Comparison of ENCODE assay signal across 19 cellular contexts in the genomic region with DNA sequence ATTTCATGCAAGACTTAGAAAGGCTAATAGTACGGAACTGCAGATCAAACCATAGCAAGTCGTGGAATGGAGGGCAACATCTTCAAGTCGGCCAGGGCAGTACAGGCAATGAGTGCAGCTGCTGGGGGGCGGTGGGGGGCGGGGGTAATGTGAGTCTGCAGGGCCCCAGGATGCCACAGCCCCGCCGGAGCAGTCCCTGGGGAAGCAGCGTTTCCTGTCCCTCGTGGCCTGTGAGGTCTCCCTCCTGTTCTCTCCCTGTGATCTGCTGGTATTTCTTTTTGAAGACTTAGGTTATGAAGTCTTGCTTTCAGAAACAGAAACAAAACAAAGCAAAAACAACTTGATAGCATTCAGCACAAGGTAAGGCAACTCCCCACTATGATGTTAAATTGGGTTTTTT.
"Had no signal": no experiment of that assay in that cellular context is flagged by ENCODE, and none has a peak within 500 bp of the region (broad histone marks: within the 10 kb centered on the region; RNA-seq: fewer than 3 reads in every experiment).

No MANE protein-coding gene starts in this region.

- H3K9me3 ChIP-seq: left lung, sigmoid colon, transverse colon, uterus had no signal

- H3K36me3 ChIP-seq: left lung, sigmoid colon, transverse colon, uterus had no signal

- H3K27ac Mint-ChIP-seq: activated naive CD4-positive, alpha-beta T cell treated with anti-CD3 and anti-CD28 coated beads, Interleukin-2, amount 50 U/mL, for 24 hours; brain; immature natural killer cell; natural killer cell; stimulated activated naive B cell treated with anti-CD40 and anti-IgM and Interleukin-4, amounts not matched to agents 10 μg/mL and 1 μg/mL and 100 μg/mL, for 72 hours had no signal

- DNase-seq: activated gamma-delta T cell treated with Interleukin-2 at 50 U/mL for 16 hours; activated T-cell treated with anti-CD3 and anti-CD28 coated beads, Interleukin-2, amount 50 U/mL, for 1 hour; aorta; foreskin fibroblast; immature natural killer cell; left lung; midbrain; natural killer cell; retina; sigmoid colon; stimulated activated CD4-positive, alpha-beta T cell treated with anti-CD3 and anti-CD28 coated beads, Interleukin-2, amount 100 ng/mL, for 48 hours; stimulated activated CD8-positive, alpha-beta memory T cell treated with anti-CD3 and anti-CD28 coated beads, Interleukin-4, amount 100 ng/mL, for 48 hours; stimulated activated naive B cell treated with anti-CD40 and anti-IgM and Interleukin-4, amounts not matched to agents 10 μg/mL and 1 μg/mL and 100 μg/mL, for 72 hours; transverse colon; uterus had no signal

- H3K27me3 ChIP-seq: transverse colon, uterus had no signal

- ATAC-seq: left lung; natural killer cell; stimulated activated naive B cell treated with anti-CD40 and anti-IgM and Interleukin-4, amounts not matched to agents 10 μg/mL and 1 μg/mL and 100 μg/mL, for 72 hours had no signal

- H3K4me3 Mint-ChIP-seq: activated naive CD4-positive, alpha-beta T cell treated with anti-CD3 and anti-CD28 coated beads, Interleukin-2, amount 50 U/mL, for 24 hours; brain; immature natural killer cell; natural killer cell; stimulated activated naive B cell treated with anti-CD40 and anti-IgM and Interleukin-4, amounts not matched to agents 10 μg/mL and 1 μg/mL and 100 μg/mL, for 72 hours had no signal

- H3K36me3 Mint-ChIP-seq: activated naive CD4-positive, alpha-beta T cell treated with anti-CD3 and anti-CD28 coated beads, Interleukin-2, amount 50 U/mL, for 24 hours; brain; immature natural killer cell; natural killer cell; stimulated activated naive B cell treated with anti-CD40 and anti-IgM and Interleukin-4, amounts not matched to agents 10 μg/mL and 1 μg/mL and 100 μg/mL, for 72 hours had no signal

- H3K4me1 Mint-ChIP-seq: activated naive CD4-positive, alpha-beta T cell treated with anti-CD3 and anti-CD28 coated beads, Interleukin-2, amount 50 U/mL, for 24 hours; immature natural killer cell; natural killer cell; stimulated activated naive B cell treated with anti-CD40 and anti-IgM and Interleukin-4, amounts not matched to agents 10 μg/mL and 1 μg/mL and 100 μg/mL, for 72 hours had no signal

- H3K4me1 ChIP-seq: left lung, sigmoid colon, transverse colon, uterus had no signal

- H3K9me3 Mint-ChIP-seq: brain; stimulated activated naive B cell treated with anti-CD40 and anti-IgM and Interleukin-4, amounts not matched to agents 10 μg/mL and 1 μg/mL and 100 μg/mL, for 72 hours had no signal

- H3K27me3 Mint-ChIP-seq: activated naive CD4-positive, alpha-beta T cell treated with anti-CD3 and anti-CD28 coated beads, Interleukin-2, amount 50 U/mL, for 24 hours; stimulated activated naive B cell treated with anti-CD40 and anti-IgM and Interleukin-4, amounts not matched to agents 10 μg/mL and 1 μg/mL and 100 μg/mL, for 72 hours had no signal

- H3K4me2 ChIP-seq: smooth muscle cell had no signal

- H3K27ac ChIP-seq: epithelial cell of prostate, left lung, sigmoid colon, transverse colon, uterus had no signal

- H3K4me3 ChIP-seq: left lung, sigmoid colon, smooth muscle cell, transverse colon, uterus had no signal
